Comparison of ENCODE assay signal across 8 cellular contexts in the genomic region with DNA sequence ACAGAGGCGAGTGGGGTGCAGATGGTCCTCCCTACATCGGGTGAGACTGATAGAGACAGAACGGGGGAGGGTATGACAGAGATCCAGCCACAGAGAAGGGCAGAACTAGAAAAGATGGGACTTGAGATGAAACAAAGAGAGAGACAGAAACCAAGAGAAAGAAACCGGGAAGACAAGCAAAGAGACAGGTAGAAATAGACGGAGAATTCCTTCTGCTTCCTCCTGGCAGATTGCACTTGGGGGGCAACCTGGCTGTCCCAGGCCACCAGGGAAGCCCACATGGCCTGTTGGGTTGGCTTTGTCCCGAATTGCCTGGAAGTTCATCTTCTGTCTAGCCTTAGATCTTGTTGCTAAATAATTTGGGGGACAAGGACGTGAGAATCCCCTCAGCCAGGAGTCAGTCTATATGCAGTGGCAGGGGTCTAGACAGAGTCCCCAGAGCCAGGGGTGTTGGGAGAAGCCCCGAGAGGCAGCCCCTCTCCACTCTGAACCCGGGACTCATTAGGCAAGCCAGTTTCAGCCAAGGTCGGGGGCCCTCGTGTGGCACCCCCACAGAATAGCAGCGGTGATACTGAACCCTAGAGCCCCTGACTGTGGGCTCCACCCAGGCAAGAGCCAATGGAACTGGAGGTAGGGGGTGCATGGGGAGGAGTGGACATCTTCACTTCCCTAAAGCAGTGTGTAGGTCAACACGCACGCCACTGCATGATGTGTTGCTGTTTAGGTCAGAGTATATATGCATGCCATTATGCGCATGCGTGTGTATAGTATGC. TPM values are rescaled to one million over a fixed set of nuclear protein-coding genes. Genes with fewer than 3 reads are reported as not detected.
DNase-seq lines count a peak whose midpoint lies in the region; ATAC-seq and TF ChIP-seq lines count a peak whose summit lies in the region.

No MANE protein-coding gene starts in this region.

- no peaks in the 10 kb centered on the region for H3K9me3 ChIP-seq in heart left ventricle

- peaks cover 0 to 38% (median 0%) of the 10 kb centered on the region in 12 donors for H3K4me1 ChIP-seq in heart left ventricle

- H3K36me3 ChIP-seq in heart left ventricle = peaks cover 0 to 15% (median 0%) of the 10 kb centered on the region in 9 donors

- peaks cover 0 to 55% (median 14%) of the 10 kb centered on the region in 9 donors for H3K27me3 ChIP-seq in heart left ventricle

- H3K27ac ChIP-seq in heart left ventricle = peak overlapping the region in 1 of 12 donors; percentile 100

- TF ChIP-seq POLR2A in heart left ventricle (IDR thresholded peaks at IDR 0.05) = no peak

- peak overlapping the region in 2 of 12 donors; percentile 58 to 79 for H3K4me3 ChIP-seq in heart left ventricle

- intact Hi-C loops in heart left ventricle (cut with DNase I) = loop anchor here in 3 of 10 donors (10.0 kb wide), 1 partner anchor 86 kb away; a partner anchor contains a TSS

- ATAC-seq in GM18498 (IDR thresholded peaks at IDR 0.05; ENCODE audit: unreplicated experiment) (peak; percentile 47), HG02610 (IDR thresholded peaks at IDR 0.05; ENCODE audit: unreplicated experiment) (peak; percentile 47), heart left ventricle (peak in 3 of 4 donors; percentile 34 to 52 (median 39))

- DNase-seq in NCI-H69 (lab: John Stamatoyannopoulos, UW) = peak; percentile 46
- peak; percentile 83 for DNase-seq in activated T-cell treated with anti-CD3 and anti-CD28 coated beads, Interleukin-2, amount 50 U/mL, for 1 hour
- peak in 3 of 5 donors; percentile 51 to 72 (median 51) for DNase-seq in heart left ventricle
- DNase-seq in stimulated activated CD4-positive, alpha-beta T cell treated with anti-CD3 and anti-CD28 coated beads, Interleukin-1b, Interleukin-23, amount 100 ng/mL, for 24 hours (ENCODE audit: low read depth in 4 of 4, low spot score in 1 of 4) = peak in 3 of 4 experiments; percentile 80 to 89 (median 82)
- no peak for DNase-seq in SW 1271 (lab: John Stamatoyannopoulos, UW)
- DNase-seq in foreskin melanocyte = no peak

- peak in 7 of 12 donors; percentile 6 to 35 (median 17) for TF ChIP-seq CTCF in heart left ventricle (IDR thresholded peaks at IDR 0.05)

- 30 to 36% (median 34%) methylated on average over 15 to 16 of the region's 16 CpGs for WGBS in heart left ventricle, 4 donors

RNA-seq across cellular contexts. Expression of a gene that starts 0.6 kb away (rescaled TPM):
- 10 to 100 TPM in 6 of 9 donors, 1 to 10 TPM in 3; 5.1 to 23.1 (median 13.3) TPM for total RNA-seq in heart left ventricle
- polyA plus RNA-seq in heart left ventricle = 10 to 100 TPM in 1 of 2 donors, 1 to 10 TPM in 1; 1.6 to 19.0 TPM

RNA-seq across cellular contexts. Expression of a gene that starts 22.8 kb away (rescaled TPM):
- total RNA-seq in heart left ventricle = 10 to 100 TPM; 44.1 to 69.9 (median 58.0) TPM
- polyA plus RNA-seq in heart left ventricle = 10 to 100 TPM; 53.9 to 92.7 TPM

RNA-seq across cellular contexts. Expression of a gene that starts 48.5 kb away (rescaled TPM):
- 1 to 10 TPM in 1 of 9 donors, under 1 TPM in 5, not detected in 3; 0.12 to 2.8 (median 0.35) TPM for total RNA-seq in heart left ventricle
- under 1 TPM in 1 of 2 donors, not detected in 1; 0.11 TPM for polyA plus RNA-seq in heart left ventricle

Comparison
In these comparisons a context has a peak if more than half of its experiments do, and no peak if none do; other contexts are left out.
1. DNase-seq: peak in NCI-H69 (single experiment), activated T-cell treated with anti-CD3 and anti-CD28 coated beads, Interleukin-2, amount 50 U/mL, for 1 hour (single experiment), heart left ventricle (3 of 5) and stimulated activated CD4-positive, alpha-beta T cell treated with anti-CD3 and anti-CD28 coated beads, Interleukin-1b, Interleukin-23, amount 100 ng/mL, for 24 hours (3 of 4); none in SW 1271 (0 of 2) and foreskin melanocyte (single experiment).
2. Peak in every context shown above with its lines, with median percentiles within 50 percentile points of each other: ATAC-seq.